Comparison of ENCODE assay signal across 19 cellular contexts in the genomic region with DNA sequence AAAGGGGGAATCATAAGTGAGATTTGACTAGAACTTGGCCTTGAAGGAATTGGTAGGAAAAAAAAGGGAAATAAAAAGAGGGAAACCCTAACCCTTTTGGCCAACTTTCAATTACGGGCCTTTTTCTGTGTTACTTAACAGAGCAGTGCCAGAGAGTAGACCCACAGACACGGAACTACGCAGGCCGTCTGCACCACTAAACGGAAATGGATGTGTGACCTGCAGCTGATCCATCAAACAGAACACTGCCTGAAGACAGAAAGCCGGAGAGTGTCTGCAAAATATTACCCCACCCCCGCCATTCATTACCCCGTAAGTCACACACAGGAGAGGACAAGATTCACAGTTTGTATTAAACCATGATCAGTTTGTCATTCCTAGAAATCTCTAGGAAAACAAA.
A peak's percentile ranks its signal among the peaks of the same experiment; 100 is the strongest.
DNase-seq lines count a peak whose midpoint lies in the region; ATAC-seq and TF ChIP-seq lines count a peak whose summit lies in the region.
"Had no signal": no experiment of that assay in that cellular context is flagged by ENCODE, and none has a peak within 500 bp of the region (broad histone marks: within the 10 kb centered on the region; RNA-seq: fewer than 3 reads in every experiment).

No MANE protein-coding gene starts in this region.

- peaks cover 0 to 11% (median 8%) of the 10 kb centered on the region in 7 donors for H3K9me3 Mint-ChIP-seq in CD14-positive monocyte
- no peaks in the 10 kb centered on the region for H3K9me3 Mint-ChIP-seq in activated CD8-positive, alpha-beta T cell treated with anti-CD3 and anti-CD28 coated beads for 36 hours
- H3K9me3 Mint-ChIP-seq: HFFc6 had no signal

- peaks cover 0 to 3% of the 10 kb centered on the region in 2 donors for H3K36me3 Mint-ChIP-seq in CD14-positive monocyte
- no peaks in the 10 kb centered on the region for H3K36me3 Mint-ChIP-seq in activated CD8-positive, alpha-beta T cell treated with anti-CD3 and anti-CD28 coated beads for 36 hours (ENCODE audit: low read depth)
- H3K36me3 Mint-ChIP-seq: CD4-positive, alpha-beta memory T cell had no signal

- no peaks in the 10 kb centered on the region for H3K27me3 ChIP-seq in A673 (replicated peaks; ENCODE audit: insufficient read depth, low read depth, low read length, poor library complexity)

- ATAC-seq in activated CD8-positive, alpha-beta T cell treated with anti-CD3 and anti-CD28 coated beads for 36 hours: no peak
- ATAC-seq in GM21717 (IDR thresholded peaks at IDR 0.05; ENCODE audit: unreplicated experiment): no peak
- no peak for ATAC-seq in HG03108 (IDR thresholded peaks at IDR 0.05; ENCODE audit: unreplicated experiment)
- ATAC-seq: HepG2, Panc1 had no signal

- peak overlapping the region in 1 of 2 donors; percentile 52 for H3K4me3 Mint-ChIP-seq in CD14-positive monocyte
- no peak overlapping the region for H3K4me3 Mint-ChIP-seq in activated CD8-positive, alpha-beta T cell treated with anti-CD3 and anti-CD28 coated beads for 36 hours
- H3K4me3 Mint-ChIP-seq: CD4-positive, alpha-beta memory T cell; HFFc6 had no signal

- no peaks in the 10 kb centered on the region for H3K9me3 ChIP-seq in A673 (ENCODE audit: low read depth, low read length, poor library complexity, severe bottlenecking)

- H3K36me3 ChIP-seq in A673 (ENCODE audit: insufficient read depth, low read length, poor library complexity, severe bottlenecking): no peaks in the 10 kb centered on the region

- TF ChIP-seq CTCF in CD14-positive monocyte (IDR thresholded peaks at IDR 0.05) (no peak), A673 (conservative IDR thresholded peaks at IDR 0.05; ENCODE audit: low read depth, low read length) (no peak)
- no peak for TF ChIP-seq CTCF in activated CD8-positive, alpha-beta T cell treated with anti-CD3 and anti-CD28 coated beads for 36 hours (IDR thresholded peaks at IDR 0.05)

- peaks cover 12% of the 10 kb centered on the region for H3K4me1 ChIP-seq in A673 (ENCODE audit: insufficient read depth, low read length, poor library complexity, severe bottlenecking)

- CTCF ChIA-PET in activated CD8-positive, alpha-beta T cell treated with anti-CD3 and anti-CD28 coated beads for 36 hours (lab: Charles Lee): no interaction called here
- CTCF ChIA-PET in A673 (lab: Charles Lee): no interaction called here

- POLR2A ChIA-PET in activated CD8-positive, alpha-beta T cell treated with anti-CD3 and anti-CD28 coated beads for 36 hours (lab: Charles Lee): no interaction called here
- POLR2A ChIA-PET in A673 (lab: Charles Lee; ENCODE audit: low non-redundant PET): no interaction called here

- no peak overlapping the region for H3K4me3 ChIP-seq in A673 (ENCODE audit: low read depth, low read length, poor library complexity, severe bottlenecking)

- H3K27ac ChIP-seq in A673 (ENCODE audit: low read depth, low read length, poor library complexity, severe bottlenecking): no peak overlapping the region

- peaks cover 0 to 7% (median 2%) of the 10 kb centered on the region in 3 donors for H3K27me3 Mint-ChIP-seq in CD14-positive monocyte (ENCODE audit: low read depth in 3 of 3)
- no peaks in the 10 kb centered on the region for H3K27me3 Mint-ChIP-seq in activated CD8-positive, alpha-beta T cell treated with anti-CD3 and anti-CD28 coated beads for 36 hours
- H3K27me3 Mint-ChIP-seq: CD4-positive, alpha-beta memory T cell had no signal

- peaks cover 25% of the 10 kb centered on the region for H3K4me1 Mint-ChIP-seq in CD14-positive monocyte
- no peaks in the 10 kb centered on the region for H3K4me1 Mint-ChIP-seq in activated CD8-positive, alpha-beta T cell treated with anti-CD3 and anti-CD28 coated beads for 36 hours (ENCODE audit: low read depth)
- H3K4me1 Mint-ChIP-seq: CD4-positive, alpha-beta memory T cell had no signal

- no TSS peak for BruUV-seq in A673 (replicated peaks; lab: Mats Ljungman, UMichigan)

- DNase-seq in CD14-positive monocyte (ENCODE audit: low spot score) (no peak), NOMO-1 (lab: John Stamatoyannopoulos, UW; ENCODE audit: unreplicated experiment in 2 of 2) (peak; percentile 74 to 91), SKM-1 treated with dmso at 0.1 percent for 144 hours (lab: John Stamatoyannopoulos, UW; ENCODE audit: unreplicated experiment) (peak; percentile 91), midbrain (lab: John Stamatoyannopoulos, UW) (peak; percentile 20), A673 (ENCODE audit: low spot score) (no peak)
- no peak for DNase-seq in activated CD8-positive, alpha-beta T cell treated with anti-CD3 and anti-CD28 coated beads for 36 hours
- DNase-seq: CD4-positive, alpha-beta memory T cell; DMS79 treated with DMSO at 0.1 percent for 48 hours; HFFc6; Karpas-422; NCI-H146; NCI-H2081 treated with DMSO at 0.1 percent for 48 hours; NCI-H2227 treated with DMSO at 0.1 percent for 48 hours; NCI-H526; Right ventricle myocardium superior had no signal

- intact Hi-C loops in CD14-positive monocyte (cut with micrococcal nuclease) (no loop called here), A673 (cut with micrococcal nuclease; ENCODE audit: unreplicated experiment) (no loop called here)
- intact Hi-C loops in activated CD8-positive, alpha-beta T cell treated with anti-CD3 and anti-CD28 coated beads for 36 hours (cut with micrococcal nuclease): no loop called here

- H3K27ac Mint-ChIP-seq in CD14-positive monocyte: peak overlapping the region in 4 of 7 donors; percentile 11 to 74 (median 40)
- H3K27ac Mint-ChIP-seq in activated CD8-positive, alpha-beta T cell treated with anti-CD3 and anti-CD28 coated beads for 36 hours: no peak overlapping the region
- H3K27ac Mint-ChIP-seq: CD4-positive, alpha-beta memory T cell; HFFc6 had no signal

Comparison
In these comparisons a context has a peak if more than half of its experiments do, and no peak if none do; other contexts are left out.
1. DNase-seq: peak in NOMO-1 (2 of 2), SKM-1 treated with dmso at 0.1 percent for 144 hours (single experiment) and midbrain (single experiment); none in CD14-positive monocyte (single experiment), activated CD8-positive, alpha-beta T cell treated with anti-CD3 and anti-CD28 coated beads for 36 hours (single experiment) and A673 (single experiment).